Comparison of ENCODE assay signal across 11 cellular contexts in genomic region chr3:172918165-172918564, GRCh38.
A peak's percentile ranks its signal among the peaks of the same experiment; 100 is the strongest.
DNase-seq lines count a peak whose midpoint lies in the region; ATAC-seq, FAIRE-seq and TF ChIP-seq lines count a peak whose summit lies in the region.
"Had no signal": no experiment of that assay in that cellular context is flagged by ENCODE, and none has a peak within 500 bp of the region (broad histone marks: within the 10 kb centered on the region; RNA-seq: fewer than 3 reads in every experiment).

No MANE protein-coding gene starts in this region.

- H3K4me1 Mint-ChIP-seq in neural crest cell, result peaks cover 42% of the 10 kb centered on the region

- peak overlapping the region; percentile 44 for H3K27ac Mint-ChIP-seq in neural crest cell (ENCODE audit: unreplicated experiment)

- no peaks in the 10 kb centered on the region for H3K36me3 ChIP-seq in endocrine pancreas (ENCODE audit: control insufficient read depth, insufficient read depth, low read length)

- no peaks in the 10 kb centered on the region for H3K9me3 ChIP-seq in endocrine pancreas (ENCODE audit: control insufficient read depth, low read length)

- peaks cover 53% of the 10 kb centered on the region for H3K4me1 ChIP-seq in endocrine pancreas (ENCODE audit: control insufficient read depth, insufficient read depth, low read length)

- no peak overlapping the region for H3K9ac ChIP-seq in endocrine pancreas (ENCODE audit: control insufficient read depth, insufficient read depth, low read length)

- H3K9me3 Mint-ChIP-seq in neural crest cell, result no peaks in the 10 kb centered on the region

- no peak for TF ChIP-seq POLR2A in GM12891 (IDR thresholded peaks at IDR 0.05; ENCODE audit: low read depth, low read length)

- DNase-seq in GM12891 (ENCODE audit: insufficient read length, low spot score) (no peak), NCI-H2227 (lab: John Stamatoyannopoulos, UW; ENCODE audit: unreplicated experiment) (peak; percentile 10), neural crest cell (ENCODE audit: low read depth, low spot score) (no peak), GM03348 (ENCODE audit: low spot score) (no peak)
- no peak for DNase-seq in stimulated activated naive CD4-positive, alpha-beta T cell (lab: John Stamatoyannopoulos, UW)
- DNase-seq: activated CD8-positive, alpha-beta memory T cell treated with anti-CD3 and anti-CD28 coated beads for 24 hours; caudate nucleus; RPMI8226 had no signal

- ATAC-seq in HG03565 (IDR thresholded peaks at IDR 0.05; ENCODE audit: unreplicated experiment) (no peak), HG03460 (IDR thresholded peaks at IDR 0.05; ENCODE audit: unreplicated experiment) (no peak)

- H3K27me3 ChIP-seq in endocrine pancreas (ENCODE audit: control insufficient read depth, insufficient read depth, low read length), result no peaks in the 10 kb centered on the region

- FAIRE-seq in GM12891 (lab: Jason Lieb, UNC), result no peak

- TF ChIP-seq CTCF in neural crest cell (conservative IDR thresholded peaks at IDR 0.05), result no peak

- H3K4me3 ChIP-seq in endocrine pancreas (ENCODE audit: control insufficient read depth, insufficient read depth, low read length), result peak overlapping the region; percentile 47

- H3K27me3 Mint-ChIP-seq in neural crest cell (ENCODE audit: low read depth), result no peaks in the 10 kb centered on the region

- no peaks in the 10 kb centered on the region for H3K36me3 Mint-ChIP-seq in neural crest cell (ENCODE audit: low read depth)

- no peak overlapping the region for H3K4me3 Mint-ChIP-seq in neural crest cell

TF ChIP-seq in GM12891, 5 proteins besides CTCF, POLR2A, EP300 and RAD21:
- TF ChIP-seq POLR2AphosphoS5 (IDR thresholded peaks at IDR 0.05; ENCODE audit: low read depth, low read length) (no peak), TAF1 (IDR thresholded peaks at IDR 0.05; ENCODE audit: low read depth, low read length) (no peak), POU2F2 (IDR thresholded peaks at IDR 0.05; ENCODE audit: low read depth, low read length) (no peak), SPI1 (IDR thresholded peaks at IDR 0.05; ENCODE audit: low read depth, low read length) (0 out of 2 replicates have a peak, but pooled peaks have one; percentile 2), PAX5 (IDR thresholded peaks at IDR 0.05; ENCODE audit: insufficient read depth, low read length, severe bottlenecking) (no peak)
